Comparison of ENCODE assay signal across 8 cellular contexts in the genomic region with DNA sequence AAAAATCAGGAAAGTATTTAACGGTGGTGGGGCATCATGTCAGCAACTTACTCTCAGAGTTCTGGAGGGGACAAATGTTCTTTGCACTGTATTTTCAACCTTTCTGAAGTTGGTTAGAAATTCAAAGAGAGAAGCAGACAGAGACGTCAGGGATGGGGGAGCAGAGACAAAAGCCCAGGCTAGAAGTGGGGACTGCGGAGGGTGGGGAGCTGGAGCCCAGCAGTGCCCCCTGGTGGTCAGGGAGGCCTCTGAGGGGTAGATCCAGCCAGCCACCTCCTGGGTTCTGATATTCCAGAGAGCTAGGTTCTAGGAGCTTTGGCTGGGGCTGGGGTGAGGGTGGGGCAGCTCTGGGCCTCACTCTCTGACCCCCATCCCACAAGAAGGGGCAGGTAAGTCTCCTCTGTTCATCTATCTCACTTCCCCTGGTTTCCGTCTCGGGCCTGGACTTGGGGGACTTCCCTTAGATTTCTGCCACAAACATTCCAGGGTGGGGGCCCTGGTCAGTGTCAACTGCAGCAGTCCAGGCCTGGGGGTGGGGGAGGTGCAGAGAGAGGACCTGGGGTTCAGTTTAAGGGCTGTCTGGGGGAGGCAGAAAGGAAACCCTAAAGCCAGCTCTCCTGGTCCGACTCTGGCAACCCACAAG. TPM values are rescaled to one million over a fixed set of nuclear protein-coding genes. Genes with fewer than 3 reads are reported as not detected.
DNase-seq lines count a peak whose midpoint lies in the region; ATAC-seq and TF ChIP-seq lines count a peak whose summit lies in the region.

No MANE protein-coding gene starts in this region.

- H3K27me3 ChIP-seq in ovary: no peaks in the 10 kb centered on the region

- no peaks in the 10 kb centered on the region for H3K36me3 ChIP-seq in ovary

- peak; percentile 55 to 58 (median 55) for TF ChIP-seq CTCF in ovary (IDR thresholded peaks at IDR 0.05)

- WGBS in ovary, 3 donors: 64 to 70% (median 65%) methylated on average over 6 of the region's 6 CpGs

- H3K9me3 ChIP-seq in ovary: no peaks in the 10 kb centered on the region

- H3K4me1 ChIP-seq in ovary (ENCODE audit: insufficient read depth): peaks cover 37% of the 10 kb centered on the region

- peak; percentile 29 for DNase-seq in SIG-M5 treated with dmso at 0.1 percent for 504 hours (lab: John Stamatoyannopoulos, UW; ENCODE audit: unreplicated experiment)
- no peak for DNase-seq in SIG-M5 (lab: John Stamatoyannopoulos, UW)
- DNase-seq in NCI-H69 (lab: John Stamatoyannopoulos, UW): peak; percentile 21
- DNase-seq in activated T-cell treated with anti-CD3 and anti-CD28 coated beads for 1 hour (ENCODE audit: low read depth): peak; percentile 36
- peak; percentile 36 for DNase-seq in fibroblast of peridontal ligament (ENCODE audit: extremely low read depth)
- peak; percentile 67 to 85 (median 80) for DNase-seq in ovary

- TF ChIP-seq POLR2A in ovary (IDR thresholded peaks at IDR 0.05): no peak

- H3K27ac ChIP-seq in ovary: peak overlapping the region; percentile 54 to 93

- H3K4me3 ChIP-seq in ovary: no peak overlapping the region

- ATAC-seq in GM18520 (IDR thresholded peaks at IDR 0.05; ENCODE audit: unreplicated experiment) (no peak), GM19467 (IDR thresholded peaks at IDR 0.05; ENCODE audit: unreplicated experiment) (no peak)

- TF ChIP-seq EP300 in ovary (IDR thresholded peaks at IDR 0.05): no peak

- intact Hi-C loops in ovary (cut with DNase I): loop anchor here in 3 of 4 donors (2.0 to 5.0 kb wide), 3 partner anchors 51 to 207 kb away; no protein-coding TSS in a partner anchor

RNA-seq across cellular contexts. Expression of gene TNS1, which starts 8.9 kb away (rescaled TPM):
- total RNA-seq in ovary: 100 to 1,000 TPM; 141 to 568 (median 366) TPM
- polyA plus RNA-seq in ovary: 100 to 1,000 TPM; 140 to 278 TPM
